Comparison of ENCODE assay signal across 17 cellular contexts in the genomic region with DNA sequence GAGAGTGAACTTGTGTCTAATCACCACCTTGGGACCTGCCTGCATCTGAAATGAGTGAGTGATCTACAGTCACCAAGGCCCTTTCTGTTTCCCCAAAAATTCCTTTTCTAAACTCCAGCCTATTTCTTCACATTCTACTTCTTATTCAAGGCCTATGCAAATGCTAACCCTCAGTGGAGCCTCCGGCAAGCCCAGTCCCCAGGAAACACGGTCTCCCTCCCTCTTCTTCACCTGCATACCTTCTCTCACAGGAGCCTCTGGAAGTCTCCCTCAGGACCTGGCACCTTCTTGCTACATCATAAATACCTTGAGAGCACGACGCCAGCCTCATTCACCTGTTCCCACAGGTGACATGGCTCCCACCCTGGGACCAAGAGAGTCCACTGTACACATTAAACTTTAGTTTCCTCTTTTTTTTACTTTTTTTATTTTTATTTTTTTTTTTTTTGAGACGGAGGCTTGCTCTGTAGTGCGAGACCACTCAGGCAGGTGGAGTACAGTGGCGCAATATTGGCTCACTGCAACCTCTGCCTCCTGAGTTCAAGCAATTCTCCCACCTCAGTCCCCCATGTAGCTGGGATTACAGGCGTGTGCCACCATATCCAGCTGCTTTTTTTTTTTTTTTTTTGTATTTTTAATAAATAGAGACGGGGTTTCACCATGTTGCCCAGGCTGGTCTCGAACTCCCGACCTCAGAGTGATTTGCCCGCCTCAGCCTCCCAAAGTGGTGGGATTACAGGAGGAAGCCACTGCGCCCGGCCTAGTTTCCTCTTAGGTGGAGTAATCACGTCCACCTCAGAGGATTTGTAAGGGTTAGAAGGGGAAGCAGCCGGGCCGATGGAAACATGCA.
A peak's percentile ranks its signal among the peaks of the same experiment; 100 is the strongest.
DNase-seq lines count a peak whose midpoint lies in the region; ATAC-seq lines count a peak whose summit lies in the region.
"Had no signal": no experiment of that assay in that cellular context is flagged by ENCODE, and none has a peak within 500 bp of the region (broad histone marks: within the 10 kb centered on the region; RNA-seq: fewer than 3 reads in every experiment).

No MANE protein-coding gene starts in this region.

- POLR2A ChIA-PET in activated CD8-positive, alpha-beta T cell treated with anti-CD3 and anti-CD28 coated beads, Interleukin-2, amount 10 ng/mL, durations not matched to agents 7 days and 5 days (lab: Charles Lee) = no interaction called here

- no peak overlapping the region for H3K9ac ChIP-seq in iPS-18a (ENCODE audit: low read length)

- H3K36me3 ChIP-seq in iPS-18a (ENCODE audit: control insufficient read depth, low read depth, low read length) = no peaks in the 10 kb centered on the region
- H3K36me3 ChIP-seq: thoracic aorta had no signal

- H3K9me3 ChIP-seq in iPS-18a (ENCODE audit: control insufficient read depth, low read depth, low read length) = no peaks in the 10 kb centered on the region
- H3K9me3 ChIP-seq: body of pancreas, right atrium auricular region, thoracic aorta had no signal

- H3K27me3 Mint-ChIP-seq in activated CD8-positive, alpha-beta memory T cell treated with anti-CD3 and anti-CD28 coated beads, Interleukin-2, amount 10 ng/mL, durations not matched to agents 7 days and 5 days = no peaks in the 10 kb centered on the region
- no peaks in the 10 kb centered on the region for H3K27me3 Mint-ChIP-seq in activated CD8-positive, alpha-beta T cell treated with anti-CD3 and anti-CD28 coated beads, Interleukin-2, amount 10 ng/mL, durations not matched to agents 7 days and 5 days (ENCODE audit: low read depth)
- H3K27me3 Mint-ChIP-seq in stimulated activated naive B cell treated with anti-CD40 and anti-IgM and Interleukin-4, amounts not matched to agents 10 μg/mL and 1 μg/mL and 100 μg/mL, for 72 hours = no peaks in the 10 kb centered on the region

- H3K27ac Mint-ChIP-seq in activated CD8-positive, alpha-beta memory T cell treated with anti-CD3 and anti-CD28 coated beads, Interleukin-2, amount 10 ng/mL, durations not matched to agents 7 days and 5 days = peak overlapping the region; percentile 24
- H3K27ac Mint-ChIP-seq in activated CD8-positive, alpha-beta T cell treated with anti-CD3 and anti-CD28 coated beads, Interleukin-2, amount 10 ng/mL, durations not matched to agents 7 days and 5 days = peak overlapping the region; percentile 63
- peak overlapping the region; percentile 16 for H3K27ac Mint-ChIP-seq in stimulated activated naive B cell treated with anti-CD40 and anti-IgM and Interleukin-4, amounts not matched to agents 10 μg/mL and 1 μg/mL and 100 μg/mL, for 72 hours

- no peak overlapping the region for H3K4me3 Mint-ChIP-seq in activated CD8-positive, alpha-beta memory T cell treated with anti-CD3 and anti-CD28 coated beads, Interleukin-2, amount 10 ng/mL, durations not matched to agents 7 days and 5 days
- no peak overlapping the region for H3K4me3 Mint-ChIP-seq in activated CD8-positive, alpha-beta T cell treated with anti-CD3 and anti-CD28 coated beads, Interleukin-2, amount 10 ng/mL, durations not matched to agents 7 days and 5 days
- H3K4me3 Mint-ChIP-seq in stimulated activated naive B cell treated with anti-CD40 and anti-IgM and Interleukin-4, amounts not matched to agents 10 μg/mL and 1 μg/mL and 100 μg/mL, for 72 hours = peak overlapping the region in 1 of 2 donors; percentile 5

- H3K27ac ChIP-seq in iPS-18a (ENCODE audit: low read length) = peak overlapping the region; percentile 52
- H3K27ac ChIP-seq: VCaP had no signal

- no peak overlapping the region for H3K4me3 ChIP-seq in iPS-18a (ENCODE audit: low read length)
- H3K4me3 ChIP-seq: body of pancreas, right atrium auricular region, thoracic aorta had no signal

- H3K9me3 Mint-ChIP-seq in activated CD8-positive, alpha-beta memory T cell treated with anti-CD3 and anti-CD28 coated beads, Interleukin-2, amount 10 ng/mL, durations not matched to agents 7 days and 5 days (ENCODE audit: low read depth) = peaks cover 2% of the 10 kb centered on the region
- H3K9me3 Mint-ChIP-seq in activated CD8-positive, alpha-beta T cell treated with anti-CD3 and anti-CD28 coated beads, Interleukin-2, amount 10 ng/mL, durations not matched to agents 7 days and 5 days (ENCODE audit: insufficient read depth) = no peaks in the 10 kb centered on the region
- H3K9me3 Mint-ChIP-seq in stimulated activated naive B cell treated with anti-CD40 and anti-IgM and Interleukin-4, amounts not matched to agents 10 μg/mL and 1 μg/mL and 100 μg/mL, for 72 hours = peaks cover 0 to 3% of the 10 kb centered on the region in 2 donors

- no peak for ATAC-seq in activated CD8-positive, alpha-beta memory T cell treated with anti-CD3 and anti-CD28 coated beads, Interleukin-2, amount 10 ng/mL, durations not matched to agents 7 days and 5 days
- ATAC-seq in activated CD8-positive, alpha-beta T cell treated with anti-CD3 and anti-CD28 coated beads, Interleukin-2, amount 10 ng/mL, durations not matched to agents 7 days and 5 days = no peak
- no peak for ATAC-seq in stimulated activated naive B cell treated with anti-CD40 and anti-IgM and Interleukin-4, amounts not matched to agents 10 μg/mL and 1 μg/mL and 100 μg/mL, for 72 hours (replicated peaks)
- no peak for ATAC-seq in GM21447 (IDR thresholded peaks at IDR 0.05; ENCODE audit: unreplicated experiment)
- ATAC-seq: body of pancreas had no signal

- H3K27me3 ChIP-seq in iPS-18a (ENCODE audit: control insufficient read depth, insufficient read depth, low read length) = no peaks in the 10 kb centered on the region
- H3K27me3 ChIP-seq: body of pancreas, right atrium auricular region had no signal

- CTCF ChIA-PET in activated CD8-positive, alpha-beta memory T cell treated with anti-CD3 and anti-CD28 coated beads, Interleukin-2, amount 10 ng/mL, durations not matched to agents 7 days and 5 days (lab: Charles Lee) = no interaction called here
- CTCF ChIA-PET in activated CD8-positive, alpha-beta T cell treated with anti-CD3 and anti-CD28 coated beads, Interleukin-2, amount 10 ng/mL, durations not matched to agents 7 days and 5 days (lab: Charles Lee) = no interaction called here

- H3K4me1 ChIP-seq in iPS-18a (ENCODE audit: control insufficient read depth, low read depth, low read length) = peaks cover 39% of the 10 kb centered on the region

- DNase-seq in activated CD8-positive, alpha-beta memory T cell treated with anti-CD3 and anti-CD28 coated beads, Interleukin-2, amount 10 ng/mL, durations not matched to agents 7 days and 5 days = no peak
- no peak for DNase-seq in activated CD8-positive, alpha-beta memory T cell treated with anti-CD3 and anti-CD28 coated beads for 24 hours
- DNase-seq in activated CD8-positive, alpha-beta T cell treated with anti-CD3 and anti-CD28 coated beads, Interleukin-2, amount 10 ng/mL, durations not matched to agents 7 days and 5 days = no peak
- no peak for DNase-seq in stimulated activated naive B cell treated with anti-CD40 and anti-IgM and Interleukin-4, amounts not matched to agents 10 μg/mL and 1 μg/mL and 100 μg/mL, for 72 hours
- no peak for DNase-seq in EL
- DNase-seq in COR-L47 (lab: John Stamatoyannopoulos, UW) = no peak
- DNase-seq: activated T-cell treated with anti-CD3 and anti-CD28 coated beads, Interleukin-2, amount 50 U/mL, for 1 hour; DMS79; KG1; NCI-H748 treated with DMSO at 0.1 percent for 48 hours; SHP77 treated with DMSO at 0.1 percent for 48 hours had no signal

- H3K4me1 Mint-ChIP-seq in activated CD8-positive, alpha-beta memory T cell treated with anti-CD3 and anti-CD28 coated beads, Interleukin-2, amount 10 ng/mL, durations not matched to agents 7 days and 5 days = peaks cover 55% of the 10 kb centered on the region
- peaks cover 41% of the 10 kb centered on the region for H3K4me1 Mint-ChIP-seq in activated CD8-positive, alpha-beta T cell treated with anti-CD3 and anti-CD28 coated beads, Interleukin-2, amount 10 ng/mL, durations not matched to agents 7 days and 5 days (ENCODE audit: low read depth)
- peaks cover 35 to 57% of the 10 kb centered on the region in 2 donors for H3K4me1 Mint-ChIP-seq in stimulated activated naive B cell treated with anti-CD40 and anti-IgM and Interleukin-4, amounts not matched to agents 10 μg/mL and 1 μg/mL and 100 μg/mL, for 72 hours

- H3K36me3 Mint-ChIP-seq in activated CD8-positive, alpha-beta memory T cell treated with anti-CD3 and anti-CD28 coated beads, Interleukin-2, amount 10 ng/mL, durations not matched to agents 7 days and 5 days = peaks cover 26% of the 10 kb centered on the region
- peaks cover 23% of the 10 kb centered on the region for H3K36me3 Mint-ChIP-seq in activated CD8-positive, alpha-beta T cell treated with anti-CD3 and anti-CD28 coated beads, Interleukin-2, amount 10 ng/mL, durations not matched to agents 7 days and 5 days (ENCODE audit: low read depth)
- peaks cover 24 to 40% of the 10 kb centered on the region in 2 donors for H3K36me3 Mint-ChIP-seq in stimulated activated naive B cell treated with anti-CD40 and anti-IgM and Interleukin-4, amounts not matched to agents 10 μg/mL and 1 μg/mL and 100 μg/mL, for 72 hours
